ENCODE assay signal across 19 cellular contexts in the genomic region with DNA sequence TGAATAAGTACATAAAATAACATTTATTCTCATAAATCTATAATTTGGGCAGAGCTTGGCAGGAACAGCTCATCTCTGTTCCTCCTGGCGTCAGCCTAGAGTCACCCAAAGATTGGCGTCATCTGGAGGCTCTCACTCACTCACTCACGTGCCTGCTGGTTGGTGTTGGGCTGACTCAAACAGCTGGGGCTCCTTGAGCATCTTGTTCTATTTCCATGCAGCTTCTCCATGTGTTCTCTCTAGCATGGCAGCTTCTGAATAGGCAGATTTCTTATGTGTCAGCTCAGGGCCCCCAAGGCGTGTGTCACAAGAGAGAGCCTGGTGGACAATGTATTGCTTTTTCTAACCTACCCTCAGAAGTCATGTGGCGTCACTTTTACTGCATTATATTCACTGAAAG.
DNase-seq lines count a peak whose midpoint lies in the region; TF ChIP-seq lines count a peak whose summit lies in the region.
"Had no signal": no experiment of that assay in that cellular context is flagged by ENCODE, and none has a peak within 500 bp of the region (broad histone marks: within the 10 kb centered on the region; RNA-seq: fewer than 3 reads in every experiment).

No MANE protein-coding gene starts in this region.

- no peak for TF ChIP-seq CTCF in HFF-Myc (IDR thresholded peaks at IDR 0.05; ENCODE audit: low read depth, low read length, missing control alignments)

- H3K4me3 ChIP-seq in HFF-Myc (replicated peaks; ENCODE audit: low read depth, low read length), result no peak overlapping the region
- H3K4me3 ChIP-seq: Peyer's patch had no signal

- DNase-seq in AG20443 (ENCODE audit: low spot score) (peak; percentile 16), HFF-Myc (ENCODE audit: extremely low read depth, low read depth) (peak; percentile 11), RPMI7951 (ENCODE audit: low read depth) (peak; percentile 54), foreskin melanocyte (peak; percentile 95), NK-92 (lab: John Stamatoyannopoulos, UW; ENCODE audit: unreplicated experiment) (no peak)
- DNase-seq in stimulated activated CD4-positive, alpha-beta T cell treated with anti-CD3 and anti-CD28 coated beads, Interleukin-2, amount 100 ng/mL, for 48 hours, result no peak
- no peak for DNase-seq in stimulated activated CD4-positive, alpha-beta T cell treated with anti-CD3 and anti-CD28 coated beads, Interleukin-2, amount 100 ng/mL, for 24 hours
- DNase-seq: CD4-positive, CD25-positive, alpha-beta regulatory T cell; DMS79; HCEC 1CT; Karpas-422; NCI-H1048; NCI-H1436; NCI-H187 treated with DMSO at 0.1 percent for 48 hours; NCI-H2107; NCI-H226; NCI-H510A treated with DMSO at 0.1 percent for 48 hours; NCI-H82; Peyer's patch had no signal

Comparison
In these comparisons a context has a peak if more than half of its experiments do, and no peak if none do; other contexts are left out.
1. DNase-seq: peak in AG20443 (single experiment), HFF-Myc (single experiment), RPMI7951 (single experiment) and foreskin melanocyte (single experiment); none in stimulated activated CD4-positive, alpha-beta T cell treated with anti-CD3 and anti-CD28 coated beads, Interleukin-2, amount 100 ng/mL, for 48 hours (0 of 2), stimulated activated CD4-positive, alpha-beta T cell treated with anti-CD3 and anti-CD28 coated beads, Interleukin-2, amount 100 ng/mL, for 24 hours (0 of 2) and NK-92 (single experiment).